Comparison of ENCODE assay signal across 17 cellular contexts in genomic region chr4:24878256-24879016, GRCh38. TPM values are rescaled to one million over a fixed set of nuclear protein-coding genes. Genes with fewer than 3 reads are reported as not detected.
A peak's percentile ranks its signal among the peaks of the same experiment; 100 is the strongest.
DNase-seq lines count a peak whose midpoint lies in the region; ATAC-seq and TF ChIP-seq lines count a peak whose summit lies in the region.
"Had no signal": no experiment of that assay in that cellular context is flagged by ENCODE, and none has a peak within 500 bp of the region (broad histone marks: within the 10 kb centered on the region; RNA-seq: fewer than 3 reads in every experiment).

No MANE protein-coding gene starts in this region.

- H3K4me1 ChIP-seq in left ventricle myocardium inferior (no peaks in the 10 kb centered on the region), gastroesophageal sphincter (peaks cover 4 to 36% (median 8%) of the 10 kb centered on the region in 3 donors), stomach smooth muscle (ENCODE audit: control insufficient read depth, insufficient read depth, low read length) (peaks cover 7% of the 10 kb centered on the region), right lobe of liver (no peaks in the 10 kb centered on the region)
- H3K4me1 ChIP-seq: Caco-2 had no signal

- TF ChIP-seq CTCF in left ventricle myocardium inferior (IDR thresholded peaks at IDR 0.05; ENCODE audit: borderline replicate concordance) (no peak), gastroesophageal sphincter (IDR thresholded peaks at IDR 0.05) (no peak), right lobe of liver (IDR thresholded peaks at IDR 0.05) (no peak)

- H3K27ac ChIP-seq in left ventricle myocardium inferior (replicated peaks) (no peak overlapping the region), gastroesophageal sphincter (peak overlapping the region; percentile 68 to 78 (median 74)), stomach smooth muscle (ENCODE audit: low read length) (peak overlapping the region; percentile 37), right lobe of liver (no peak overlapping the region)
- H3K27ac ChIP-seq: GM23248 had no signal

- H3K4me1 Mint-ChIP-seq in activated naive CD4-positive, alpha-beta T cell treated with anti-CD3 and anti-CD28 coated beads for 36 hours (ENCODE audit: low read depth): no peaks in the 10 kb centered on the region
- H3K4me1 Mint-ChIP-seq: B cell had no signal

- DNase-seq in left ventricle myocardium superior (no peak), left ventricle myocardium inferior (no peak), right lobe of liver (no peak)
- no peak for DNase-seq in activated naive CD4-positive, alpha-beta T cell treated with anti-CD3 and anti-CD28 coated beads for 36 hours
- DNase-seq: Caco-2, DMS153, GDM1, GM23248, NCI-H1092 treated with DMSO at 0.1 percent for 48 hours, NCI-H146, NCI-H2081 treated with DMSO at 0.1 percent for 48 hours, NCI-H446 treated with DMSO at 0.1 percent for 48 hours had no signal

- intact Hi-C loops in left ventricle myocardium superior (cut with micrococcal nuclease): no loop called here
- intact Hi-C loops in left ventricle myocardium inferior (cut with micrococcal nuclease): no loop called here
- intact Hi-C loops in right lobe of liver (cut with DNase I): no loop called here
- intact Hi-C loops in activated naive CD4-positive, alpha-beta T cell treated with anti-CD3 and anti-CD28 coated beads for 36 hours (cut with micrococcal nuclease): no loop called here

- H3K27me3 Mint-ChIP-seq in activated naive CD4-positive, alpha-beta T cell treated with anti-CD3 and anti-CD28 coated beads for 36 hours (ENCODE audit: low read depth): peaks cover 3% of the 10 kb centered on the region
- H3K27me3 Mint-ChIP-seq: B cell had no signal

- CTCF ChIA-PET in activated naive CD4-positive, alpha-beta T cell treated with anti-CD3 and anti-CD28 coated beads for 36 hours (lab: Charles Lee): interaction anchor here (0.6 to 0.8 kb wide), 2 partner anchors 11 to 182 kb away, joined by 4 to 6 read pairs; no protein-coding TSS in a partner anchor

- 55 to 68% methylated on average over 11 of the region's 14 CpGs for whole genome bisulfite sequencing in gastroesophageal sphincter (ENCODE audit: low coverage in 1 of 2), 2 donors
- 73% methylated on average over 11 of the region's 14 CpGs for WGBS in right lobe of liver (ENCODE audit: insufficient coverage, low coverage, low lambda C conversion rate, missing lambda C conversion rate)

- TF ChIP-seq EP300 in gastroesophageal sphincter (IDR thresholded peaks at IDR 0.05): no peak

- H3K27ac Mint-ChIP-seq in activated naive CD4-positive, alpha-beta T cell treated with anti-CD3 and anti-CD28 coated beads for 36 hours: no peak overlapping the region
- H3K27ac Mint-ChIP-seq: B cell had no signal

- H3K36me3 ChIP-seq in left ventricle myocardium inferior (peaks cover 23% of the 10 kb centered on the region), gastroesophageal sphincter (peaks cover 0 to 28% of the 10 kb centered on the region in 2 donors), stomach smooth muscle (ENCODE audit: control insufficient read depth in 2 of 2, insufficient read depth in 2 of 2, low read length in 2 of 2) (peaks cover 0 to 4% of the 10 kb centered on the region in 2 donors), right lobe of liver (no peaks in the 10 kb centered on the region)

- H3K9me3 Mint-ChIP-seq in activated naive CD4-positive, alpha-beta T cell treated with anti-CD3 and anti-CD28 coated beads for 36 hours: no peaks in the 10 kb centered on the region

- H3K9me3 ChIP-seq in left ventricle myocardium inferior (replicated peaks) (no peaks in the 10 kb centered on the region), gastroesophageal sphincter (no peaks in the 10 kb centered on the region), stomach smooth muscle (ENCODE audit: control insufficient read depth in 2 of 2, low read length in 2 of 2) (no peaks in the 10 kb centered on the region), right lobe of liver (no peaks in the 10 kb centered on the region)
- H3K9me3 ChIP-seq: Caco-2 had no signal

- H3K27me3 ChIP-seq in left ventricle myocardium inferior (ENCODE audit: low read depth): no peaks in the 10 kb centered on the region
- H3K27me3 ChIP-seq in gastroesophageal sphincter: no peaks in the 10 kb centered on the region
- no peaks in the 10 kb centered on the region for H3K27me3 ChIP-seq in stomach smooth muscle (ENCODE audit: control insufficient read depth in 1 of 2, insufficient read depth in 2 of 2, low read length in 2 of 2)
- no peaks in the 10 kb centered on the region for H3K27me3 ChIP-seq in right lobe of liver

- no peak for TF ChIP-seq POLR2A in gastroesophageal sphincter (IDR thresholded peaks at IDR 0.05)
- TF ChIP-seq POLR2A in right lobe of liver (IDR thresholded peaks at IDR 0.05): no peak

- H3K9ac ChIP-seq in stomach smooth muscle (ENCODE audit: low read length in 2 of 2): peak overlapping the region; percentile 10 to 13
- H3K9ac ChIP-seq: GM23248 had no signal

- H3K4me3 ChIP-seq in left ventricle myocardium inferior (no peak overlapping the region), gastroesophageal sphincter (no peak overlapping the region), stomach smooth muscle (ENCODE audit: low read length in 2 of 2) (peak overlapping the region; percentile 1 to 9), right lobe of liver (no peak overlapping the region)
- H3K4me3 ChIP-seq: GM23248 had no signal

- no peaks in the 10 kb centered on the region for H3K36me3 Mint-ChIP-seq in activated naive CD4-positive, alpha-beta T cell treated with anti-CD3 and anti-CD28 coated beads for 36 hours (ENCODE audit: low read depth)

- H3K4me3 Mint-ChIP-seq in activated naive CD4-positive, alpha-beta T cell treated with anti-CD3 and anti-CD28 coated beads for 36 hours: no peak overlapping the region
- H3K4me3 Mint-ChIP-seq: B cell had no signal

- ATAC-seq in left ventricle myocardium superior: peak; percentile 64
- peak; percentile 81 for ATAC-seq in gastroesophageal sphincter
- ATAC-seq in right lobe of liver: no peak
- ATAC-seq in GM19467 (IDR thresholded peaks at IDR 0.05; ENCODE audit: unreplicated experiment): no peak
- ATAC-seq: Panc1 had no signal

RNA-seq across cellular contexts. Expression of gene CCDC149, which starts 34.4 kb away (rescaled TPM):
- total RNA-seq in left ventricle myocardium superior: 13.2 TPM
- total RNA-seq in left ventricle myocardium inferior: 9.0 TPM
- 10 to 100 TPM; 21.9 to 38.7 (median 34.0) TPM for total RNA-seq in gastroesophageal sphincter
- total RNA-seq in right lobe of liver: 1 to 10 TPM; 3.9 to 8.0 (median 5.2) TPM
- not detected for total RNA-seq in activated naive CD4-positive, alpha-beta T cell treated with anti-CD3 and anti-CD28 coated beads for 36 hours
- total RNA-seq: B cell had no signal

Comparison
In these comparisons a context has a peak if more than half of its experiments do, and no peak if none do; other contexts are left out.
1. ATAC-seq: peak in left ventricle myocardium superior (single experiment) and gastroesophageal sphincter (single experiment); none in right lobe of liver (0 of 4) and GM19467 (single experiment).
2. H3K27ac ChIP-seq: peak in gastroesophageal sphincter (4 of 4) and stomach smooth muscle (single experiment); none in left ventricle myocardium inferior (single experiment) and right lobe of liver (0 of 3).
3. H3K4me3 ChIP-seq: peak in stomach smooth muscle (2 of 2); none in left ventricle myocardium inferior (single experiment), gastroesophageal sphincter (0 of 2) and right lobe of liver (0 of 3).